11 cellular contexts compared by ENCODE assay signal in the genomic region with DNA sequence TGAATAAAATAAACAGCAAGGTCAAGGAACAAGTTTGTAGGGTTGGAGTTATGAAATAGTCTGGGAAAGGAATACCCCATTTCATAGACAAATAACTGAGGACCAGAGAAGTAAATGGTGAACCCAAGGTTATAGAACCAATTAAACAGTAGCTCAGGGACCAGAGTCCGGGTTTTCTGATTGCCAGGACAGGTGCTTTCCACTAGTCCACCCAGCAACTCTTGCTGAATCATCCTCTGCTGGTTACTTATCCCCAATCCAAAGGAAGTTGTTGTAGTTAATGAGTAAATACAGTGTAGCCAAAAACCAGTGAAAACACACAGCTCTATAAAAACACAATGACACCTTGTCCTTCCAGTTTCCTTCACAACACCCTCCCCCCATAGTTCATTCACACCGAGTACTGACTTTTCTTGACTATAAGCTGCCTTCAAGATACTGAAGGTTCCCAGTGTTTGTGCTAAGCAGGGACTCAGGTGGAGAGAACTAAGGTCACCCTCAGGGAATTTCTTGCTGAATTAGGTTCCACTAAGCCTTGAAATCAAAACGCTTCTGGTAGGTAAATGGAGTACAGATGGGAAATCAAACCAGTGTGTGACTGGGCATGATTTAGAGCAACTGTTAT. TPM values are rescaled to one million over a fixed set of nuclear protein-coding genes. Genes with fewer than 3 reads are reported as not detected.
DNase-seq lines count a peak whose midpoint lies in the region; ATAC-seq and TF ChIP-seq lines count a peak whose summit lies in the region.
"Had no signal": no experiment of that assay in that cellular context is flagged by ENCODE, and none has a peak within 500 bp of the region (broad histone marks: within the 10 kb centered on the region; RNA-seq: fewer than 3 reads in every experiment).

No MANE protein-coding gene starts in this region.

- H3K27me3 Mint-ChIP-seq in natural killer cell treated with Interleukin-12 subunit alpha and Interleukin-12 subunit beta and Interleukin-15 and Interleukin-18, amount 100 ng/mL, for 72 hours, result no peaks in the 10 kb centered on the region

- H3K9me3 Mint-ChIP-seq in natural killer cell treated with Interleukin-12 subunit alpha and Interleukin-12 subunit beta and Interleukin-15 and Interleukin-18, amount 100 ng/mL, for 72 hours, result peaks cover 11% of the 10 kb centered on the region

- no peak for TF ChIP-seq CTCF in foreskin keratinocyte (conservative IDR thresholded peaks at IDR 0.05)

- H3K27ac ChIP-seq in foreskin keratinocyte, result no peak overlapping the region

- no peak overlapping the region for H3K27ac Mint-ChIP-seq in natural killer cell treated with Interleukin-12 subunit alpha and Interleukin-12 subunit beta and Interleukin-15 and Interleukin-18, amount 100 ng/mL, for 72 hours

- no peak overlapping the region for H3K4me3 Mint-ChIP-seq in natural killer cell treated with Interleukin-12 subunit alpha and Interleukin-12 subunit beta and Interleukin-15 and Interleukin-18, amount 100 ng/mL, for 72 hours

- no peaks in the 10 kb centered on the region for H3K27me3 ChIP-seq in foreskin keratinocyte

- no peaks in the 10 kb centered on the region for H3K4me1 Mint-ChIP-seq in natural killer cell treated with Interleukin-12 subunit alpha and Interleukin-12 subunit beta and Interleukin-15 and Interleukin-18, amount 100 ng/mL, for 72 hours (ENCODE audit: low read depth in 2 of 2)

- peaks cover 4% of the 10 kb centered on the region for H3K36me3 Mint-ChIP-seq in natural killer cell treated with Interleukin-12 subunit alpha and Interleukin-12 subunit beta and Interleukin-15 and Interleukin-18, amount 100 ng/mL, for 72 hours

- DNase-seq in DMS53 treated with DMSO at 0.1 percent for 48 hours (lab: John Stamatoyannopoulos, UW; ENCODE audit: unreplicated experiment) (peak; percentile 62), foreskin keratinocyte (no peak), SHP77 treated with DMSO at 0.1 percent for 48 hours (lab: John Stamatoyannopoulos, UW) (no peak)
- DNase-seq in natural killer cell treated with Interleukin-12 subunit alpha and Interleukin-12 subunit beta and Interleukin-15 and Interleukin-18, amount 100 ng/mL, for 72 hours (ENCODE audit: low spot score), result no peak
- no peak for DNase-seq in activated CD8-positive, alpha-beta memory T cell treated with anti-CD3 and anti-CD28 coated beads, Interleukin-2, amount 50 U/mL, for 48 hours
- DNase-seq: activated effector memory CD4-positive, alpha-beta T cell treated with Interleukin-2 at 50 U/mL for 16 hours; hypothalamus; NCI-H1105 treated with DMSO at 0.1 percent for 48 hours had no signal

- peak; percentile 73 for ATAC-seq in GM21447 (IDR thresholded peaks at IDR 0.05; ENCODE audit: unreplicated experiment)
- peak; percentile 70 for ATAC-seq in HG03354 (IDR thresholded peaks at IDR 0.05; ENCODE audit: poor library complexity, severe bottlenecking, unreplicated experiment)
- peak; percentile 24 for ATAC-seq in foreskin keratinocyte
- no peak for ATAC-seq in natural killer cell treated with Interleukin-12 subunit alpha and Interleukin-12 subunit beta and Interleukin-15 and Interleukin-18, amount 100 ng/mL, for 72 hours
- ATAC-seq in HG03565 (IDR thresholded peaks at IDR 0.05; ENCODE audit: unreplicated experiment), result no peak

- H3K4me1 ChIP-seq in foreskin keratinocyte, result no peaks in the 10 kb centered on the region

RNA-seq across cellular contexts. Expression of a gene that starts 0.7 kb away (rescaled TPM):
- total RNA-seq in foreskin keratinocyte, result not detected in 2 replicates
- not detected in 2 replicates for polyA plus RNA-seq in foreskin keratinocyte
- total RNA-seq in natural killer cell treated with Interleukin-12 subunit alpha and Interleukin-12 subunit beta and Interleukin-15 and Interleukin-18, amount 100 ng/mL, for 72 hours, result not detected

Comparison
In these comparisons a context has a peak if more than half of its experiments do, and no peak if none do; other contexts are left out.
1. ATAC-seq: peak in GM21447 (single experiment), HG03354 (single experiment) and foreskin keratinocyte (single experiment); none in natural killer cell treated with Interleukin-12 subunit alpha and Interleukin-12 subunit beta and Interleukin-15 and Interleukin-18, amount 100 ng/mL, for 72 hours (0 of 2) and HG03565 (single experiment).